In genomic region chr7:152107945-152108344, GRCh38 we compare ENCODE assay signal across 22 cellular contexts.
A peak's percentile ranks its signal among the peaks of the same experiment; 100 is the strongest.
DNase-seq lines count a peak whose midpoint lies in the region; ATAC-seq and TF ChIP-seq lines count a peak whose summit lies in the region.
"Had no signal": no experiment of that assay in that cellular context is flagged by ENCODE, and none has a peak within 500 bp of the region (broad histone marks: within the 10 kb centered on the region; RNA-seq: fewer than 3 reads in every experiment).

No MANE protein-coding gene starts in this region.

- H3K27ac ChIP-seq in left ventricle myocardium inferior (replicated peaks): peak overlapping the region; percentile 25
- H3K27ac ChIP-seq in psoas muscle: no peak overlapping the region
- H3K27ac ChIP-seq in transverse colon: no peak overlapping the region
- H3K27ac ChIP-seq: 22Rv1; BLaER1 treated with 17β-estradiol and CSF1 and Interleukin-3, amounts not matched to agents 10 nM and 100 nM had no signal

- in situ Hi-C loops in GM13977 (cut with MboI; ENCODE audit: low pct_unique_long_range_greater_than_20kb, low sequenced_read_pairs, unreplicated experiment) (no loop called here), transverse colon (cut with MboI; ENCODE audit: low pct_ligation_motif_present in 1 of 4, low pct_unique_long_range_greater_than_20kb in 1 of 4, low sequenced_read_pairs in 3 of 4) (no loop called here)

- no peak for TF ChIP-seq POLR2A in transverse colon (IDR thresholded peaks at IDR 0.05)

- TF ChIP-seq EP300 in transverse colon (IDR thresholded peaks at IDR 0.05; ENCODE audit: low read depth): no peak

- H3K4me1 ChIP-seq in left ventricle myocardium inferior: peaks cover 7% of the 10 kb centered on the region
- H3K4me1 ChIP-seq in psoas muscle: no peaks in the 10 kb centered on the region
- H3K4me1 ChIP-seq in transverse colon: no peaks in the 10 kb centered on the region
- H3K4me1 ChIP-seq: BE2C; BLaER1 treated with 17β-estradiol and CSF1 and Interleukin-3, amounts not matched to agents 10 nM and 100 nM had no signal

- no peaks in the 10 kb centered on the region for H3K9me3 ChIP-seq in left ventricle myocardium inferior (replicated peaks)
- no peaks in the 10 kb centered on the region for H3K9me3 ChIP-seq in psoas muscle
- H3K9me3 ChIP-seq in transverse colon: no peaks in the 10 kb centered on the region
- H3K9me3 ChIP-seq: BE2C; BLaER1 treated with 17β-estradiol and CSF1 and Interleukin-3, amounts not matched to agents 10 nM and 100 nM had no signal

- no peak for DNase-seq in Right ventricle myocardium superior
- no peak for DNase-seq in cardiac septum (ENCODE audit: low spot score)
- no peak for DNase-seq in left ventricle myocardium inferior
- no peak for DNase-seq in Right ventricle myocardium inferior (ENCODE audit: missing footprints)
- no peak for DNase-seq in psoas muscle
- DNase-seq in GM13977 (ENCODE audit: low spot score): no peak
- no peak for DNase-seq in transverse colon
- DNase-seq: ACHN; AML-193; BE2C; CD4-positive, alpha-beta T cell; CD8-positive, alpha-beta memory T cell; DMS 273 treated with DMSO at 0.1 percent for 48 hours; DMS53; DMS79 treated with DMSO at 0.1 percent for 48 hours; GF-D8; H9 had no signal

- TF ChIP-seq CTCF in left ventricle myocardium inferior (IDR thresholded peaks at IDR 0.05; ENCODE audit: borderline replicate concordance): no peak
- no peak for TF ChIP-seq CTCF in psoas muscle (IDR thresholded peaks at IDR 0.05)
- TF ChIP-seq CTCF in GM13977 (IDR thresholded peaks at IDR 0.05; ENCODE audit: extremely low read depth, insufficient read depth, missing control alignments): no peak
- TF ChIP-seq CTCF in transverse colon (IDR thresholded peaks at IDR 0.05): no peak

- WGBS in psoas muscle, 3 donors: 87 to 94% (median 93%) methylated on average over 17 of the region's 17 CpGs
- 67 to 97% methylated on average over 1 to 17 of the region's 17 CpGs for WGBS in transverse colon (ENCODE audit: low coverage in 1 of 2), 2 donors

- ATAC-seq in Right ventricle myocardium superior (ENCODE audit: poor library complexity) (peak; percentile 21), Right ventricle myocardium inferior (no peak), psoas muscle (peak; percentile 22 to 59 (median 42)), HG03469 (IDR thresholded peaks at IDR 0.05; ENCODE audit: unreplicated experiment) (no peak)
- ATAC-seq: HCT116 had no signal

- H3K36me3 ChIP-seq in left ventricle myocardium inferior (peaks cover 50% of the 10 kb centered on the region), psoas muscle (ENCODE audit: insufficient read depth in 1 of 2, low read depth in 1 of 2) (peaks cover 0 to 68% of the 10 kb centered on the region in 2 donors), transverse colon (peaks cover 0 to 12% (median 0%) of the 10 kb centered on the region in 4 donors)

- H3K4me3 ChIP-seq in left ventricle myocardium inferior (no peak overlapping the region), psoas muscle (no peak overlapping the region), transverse colon (no peak overlapping the region)
- H3K4me3 ChIP-seq: BLaER1 treated with 17β-estradiol and CSF1 and Interleukin-3, amounts not matched to agents 10 nM and 100 nM; GM23338 had no signal

- intact Hi-C loops in Right ventricle myocardium superior (cut with DNase I) (no loop called here), cardiac septum (cut with DNase I) (no loop called here), left ventricle myocardium inferior (cut with micrococcal nuclease) (no loop called here), Right ventricle myocardium inferior (cut with DNase I) (no loop called here), psoas muscle (cut with DNase I) (no loop called here), transverse colon (cut with DNase I; ENCODE audit: low total_unique reads) (no loop called here)

- H3K27me3 ChIP-seq in left ventricle myocardium inferior (ENCODE audit: low read depth): no peaks in the 10 kb centered on the region
- no peaks in the 10 kb centered on the region for H3K27me3 ChIP-seq in psoas muscle (ENCODE audit: insufficient read depth in 3 of 3, low read length in 2 of 3)
- H3K27me3 ChIP-seq in transverse colon: no peaks in the 10 kb centered on the region
- H3K27me3 ChIP-seq: BE2C; BLaER1 treated with 17β-estradiol and CSF1 and Interleukin-3, amounts not matched to agents 10 nM and 100 nM had no signal

Comparison
In these comparisons a context has a peak if more than half of its experiments do, and no peak if none do; other contexts are left out.
1. ATAC-seq: peak in Right ventricle myocardium superior (single experiment) and psoas muscle (4 of 4); none in Right ventricle myocardium inferior (single experiment) and HG03469 (single experiment).